26 cellular contexts compared by ENCODE assay signal in genomic region chr5:36200513-36200912, GRCh38. TPM values are rescaled to one million over a fixed set of nuclear protein-coding genes. Genes with fewer than 3 reads are reported as not detected.
DNase-seq lines count a peak whose midpoint lies in the region; ATAC-seq, FAIRE-seq and TF ChIP-seq lines count a peak whose summit lies in the region.
"Had no signal": no experiment of that assay in that cellular context is flagged by ENCODE, and none has a peak within 500 bp of the region (broad histone marks: within the 10 kb centered on the region; RNA-seq: fewer than 3 reads in every experiment).

No MANE protein-coding gene starts in this region.

- FAIRE-seq in bronchial epithelial cell (lab: Jason Lieb, UNC) (no peak), keratinocyte (lab: Jason Lieb, UNC) (peak; percentile 89)

- no peaks in the 10 kb centered on the region for H3K9me1 ChIP-seq in keratinocyte (ENCODE audit: control insufficient read depth, extremely low read depth, insufficient read depth, low read length)

- no peak overlapping the region for H3K4ac ChIP-seq in mesendoderm (ENCODE audit: low read depth, low read length)

- DNase-seq in BE2C (peak; percentile 39), NCI-H226 (peak; percentile 73), bronchial epithelial cell (ENCODE audit: low read depth) (peak; percentile 88), keratinocyte (ENCODE audit: low read depth, low spot score) (peak; percentile 21), mesendoderm (no peak), foreskin melanocyte (no peak), right cardiac atrium (no peak), NCI-H1105 (lab: John Stamatoyannopoulos, UW) (no peak)
- DNase-seq: activated CD8-positive, alpha-beta memory T cell treated with anti-CD3 and anti-CD28 coated beads for 24 hours; activated T-cell treated with anti-CD3 and anti-CD28 coated beads, Interleukin-2, amount 50 U/mL, for 72 hours; CD4-positive, CD25-positive, alpha-beta regulatory T cell; DMS79 treated with DMSO at 0.1 percent for 48 hours; hypothalamus; KG1; left colon; NCI-H1092; NCI-H526 treated with DMSO at 0.1 percent for 48 hours; retina; stomach; T-helper 9 cell; upper lobe of right lung had no signal

- ATAC-seq in right cardiac atrium: no peak
- ATAC-seq: activated CD4-positive, CD25-positive, alpha-beta regulatory T cell treated with anti-CD3 and anti-CD28 coated beads, Interleukin-2, amount 50 U/mL, for 24 hours; activated T-cell treated with anti-CD3 and anti-CD28 coated beads, Interleukin-2, amount 50 U/mL, for 72 hours; left colon; upper lobe of right lung had no signal

- H2BK15ac ChIP-seq in mesendoderm (replicated peaks; ENCODE audit: low read depth): no peak overlapping the region

- H3K27ac ChIP-seq in keratinocyte (ENCODE audit: control insufficient read depth, insufficient read depth, low read length) (no peak overlapping the region), mesendoderm (ENCODE audit: low read depth, low read length) (no peak overlapping the region), right cardiac atrium (ENCODE audit: low read length) (no peak overlapping the region)
- H3K27ac ChIP-seq: cardiac muscle cell, HL-60, neural progenitor cell, stomach, upper lobe of right lung had no signal

- no peaks in the 10 kb centered on the region for H3K79me1 ChIP-seq in mesendoderm (ENCODE audit: low read length)

- no peak overlapping the region for H4K5ac ChIP-seq in mesendoderm (ENCODE audit: low read length)

- no peak overlapping the region for H4K8ac ChIP-seq in mesendoderm (ENCODE audit: low read depth, low read length)

- no peak overlapping the region for H2BK5ac ChIP-seq in mesendoderm (ENCODE audit: low read length)

- intact Hi-C loops in right cardiac atrium (cut with DNase I): no loop called here

- no peak overlapping the region for H3K4me2 ChIP-seq in keratinocyte (ENCODE audit: control insufficient read depth, extremely low read depth, insufficient read depth, low read depth, low read length)
- H3K4me2 ChIP-seq in mesendoderm (ENCODE audit: low read length): no peak overlapping the region
- H3K4me2 ChIP-seq: neural progenitor cell had no signal

- no peaks in the 10 kb centered on the region for H3K79me2 ChIP-seq in keratinocyte (ENCODE audit: control insufficient read depth, insufficient read depth, low read length)
- H3K79me2 ChIP-seq in mesendoderm (ENCODE audit: control insufficient read depth, insufficient read depth, low read length): no peaks in the 10 kb centered on the region

- H3K27me3 ChIP-seq in BE2C: no peaks in the 10 kb centered on the region
- no peaks in the 10 kb centered on the region for H3K27me3 ChIP-seq in bronchial epithelial cell (ENCODE audit: control insufficient read depth, insufficient read depth, low read length)
- H3K27me3 ChIP-seq in keratinocyte (ENCODE audit: control insufficient read depth, extremely low read depth, insufficient read depth, low read length): no peaks in the 10 kb centered on the region
- no peaks in the 10 kb centered on the region for H3K27me3 ChIP-seq in mesendoderm (ENCODE audit: insufficient read depth, low read length, poor library complexity)
- H3K27me3 ChIP-seq in right cardiac atrium (ENCODE audit: control insufficient read depth, insufficient read depth): no peaks in the 10 kb centered on the region
- H3K27me3 ChIP-seq: cardiac muscle cell, neural progenitor cell, stomach, upper lobe of right lung had no signal

- H3K56ac ChIP-seq in mesendoderm (ENCODE audit: low read length): no peak overlapping the region

- no peak overlapping the region for H2BK120ac ChIP-seq in mesendoderm (ENCODE audit: low read depth, low read length)

- H3K4me3 ChIP-seq in BE2C (ENCODE audit: low read depth, low read length) (no peak overlapping the region), bronchial epithelial cell (ENCODE audit: low read depth, low read length) (no peak overlapping the region), keratinocyte (ENCODE audit: control insufficient read depth in 2 of 3, extremely low read depth in 1 of 3, insufficient read depth in 2 of 3, low read depth in 1 of 3, low read length in 3 of 3) (no peak overlapping the region), mesendoderm (ENCODE audit: low read length) (no peak overlapping the region), right cardiac atrium (ENCODE audit: low read length) (no peak overlapping the region)
- H3K4me3 ChIP-seq: cardiac muscle cell, HAP-1, neural progenitor cell, stomach, upper lobe of right lung had no signal

- H3K9ac ChIP-seq in keratinocyte (ENCODE audit: control insufficient read depth, extremely low read depth, insufficient read depth, low read length) (no peak overlapping the region), mesendoderm (ENCODE audit: low read length) (no peak overlapping the region)
- H3K9ac ChIP-seq: neural progenitor cell had no signal

- H2AK5ac ChIP-seq in mesendoderm (ENCODE audit: low read length): no peak overlapping the region

- H2AFZ ChIP-seq in keratinocyte (ENCODE audit: control insufficient read depth, low read length): no peak overlapping the region
- H2AFZ ChIP-seq: neural progenitor cell had no signal

- TF ChIP-seq CTCF in BE2C (IDR thresholded peaks at IDR 0.05; ENCODE audit: low read depth, low read length) (no peak), bronchial epithelial cell (IDR thresholded peaks at IDR 0.05; ENCODE audit: insufficient read depth, low read length, severe bottlenecking) (no peak), keratinocyte (optimal IDR thresholded peaks at IDR 0.05 in 1 of 3, IDR thresholded peaks at IDR 0.05 in 1 of 3, conservative IDR thresholded peaks at IDR 0.05 in 1 of 3; ENCODE audit: extremely low read depth in 1 of 3, insufficient read depth in 2 of 3, low read length in 3 of 3) (no peak)

- WGBS in mesendoderm (ENCODE audit: extremely low coverage, insufficient coverage, low lambda C conversion rate): no CpG with 5 or more reads among the region's 4 CpGs
- WGBS in right cardiac atrium: 81% methylated on average over 4 of the region's 4 CpGs

- dilution Hi-C loops in keratinocyte (cut with MboI; ENCODE audit: extremely low pct_ligation_motif_present, low sequenced_read_pairs): no loop called here

- no peak overlapping the region for H3K18ac ChIP-seq in mesendoderm (ENCODE audit: low read length)

- H3K9me3 ChIP-seq in BE2C (no peaks in the 10 kb centered on the region), keratinocyte (ENCODE audit: control insufficient read depth, low read depth, low read length) (no peaks in the 10 kb centered on the region), right cardiac atrium (ENCODE audit: control insufficient read depth, low read length) (no peaks in the 10 kb centered on the region)
- H3K9me3 ChIP-seq: HAP-1, stomach, upper lobe of right lung had no signal

- H3K36me3 ChIP-seq in BE2C (peaks cover 4% of the 10 kb centered on the region; the same call in 1 of the 2 replicates), bronchial epithelial cell (ENCODE audit: control insufficient read depth, insufficient read depth, low read length) (peaks cover 2% of the 10 kb centered on the region), keratinocyte (ENCODE audit: control insufficient read depth in 2 of 2, extremely low read depth in 1 of 2, insufficient read depth in 2 of 2, low read length in 2 of 2) (peaks cover 0 to 8% of the 10 kb centered on the region in 2 experiments), mesendoderm (ENCODE audit: control insufficient read depth, insufficient read depth, low read length) (no peaks in the 10 kb centered on the region)

- H4K20me1 ChIP-seq in keratinocyte (ENCODE audit: control insufficient read depth, extremely low read depth, insufficient read depth, low read length): no peaks in the 10 kb centered on the region

- H3K4me1 ChIP-seq in BE2C (peaks cover 15% of the 10 kb centered on the region), keratinocyte (ENCODE audit: control insufficient read depth, extremely low read depth, insufficient read depth, low read length) (no peaks in the 10 kb centered on the region), mesendoderm (ENCODE audit: control insufficient read depth, low read depth, low read length) (no peaks in the 10 kb centered on the region), right cardiac atrium (ENCODE audit: control insufficient read depth, insufficient read depth, low read length) (no peaks in the 10 kb centered on the region)
- H3K4me1 ChIP-seq: HAP-1, neural progenitor cell, upper lobe of right lung had no signal

- H3K23ac ChIP-seq in mesendoderm (ENCODE audit: low read length): no peak overlapping the region

RNA-seq across cellular contexts. Expression of gene NADK2, which starts 41.2 kb away (rescaled TPM):
- 12.1 TPM for polyA plus RNA-seq in BE2C (2012; ENCODE audit: insufficient read depth, insufficient read length, low read depth)
- total RNA-seq in bronchial epithelial cell (27.6 and 33.9 TPM in 2 replicates), right cardiac atrium (10 to 100 TPM; 31.2 to 34.9 (median 32.6) TPM)
- polyA plus RNA-seq in keratinocyte (7.2 to 15.4 TPM (median 8.4 TPM) in 3 replicates), right cardiac atrium (12.8 TPM)
- 26.6 TPM for polyA plus RNA-seq in keratinocyte (2011; ENCODE audit: low read depth)
- 7.1 and 13.2 TPM in 2 replicates for polyA plus RNA-seq in keratinocyte (2011; cell fraction: cytosol; rRNA removed)
- 6.8 and 13.4 TPM in 2 replicates for polyA plus RNA-seq in keratinocyte (2011; cell fraction: nucleus; rRNA removed)
- 10.2 and 10.5 TPM in 2 replicates for polyA plus RNA-seq in keratinocyte (2012; ENCODE audit: low replicate concordance)
- polyA minus RNA-seq in keratinocyte: 3.5 to 14.0 TPM (median 13.1 TPM) in 3 replicates
- polyA minus RNA-seq in keratinocyte (2011; cell fraction: cytosol; rRNA and poly(A)+ RNA removed): 17.5 TPM
- polyA minus RNA-seq in keratinocyte (2011; cell fraction: nucleus; rRNA and poly(A)+ RNA removed): 3.1 and 14.8 TPM in 2 replicates
- 6.0 TPM for polyA plus RNA-seq in mesendoderm (2013, experiment 1 of 2)
- polyA plus RNA-seq in mesendoderm (2013, experiment 2 of 2): 5.9 TPM

RNA-seq across cellular contexts. Expression of gene SKP2, which starts 48.6 kb away (rescaled TPM):
- polyA plus RNA-seq in BE2C (2012; ENCODE audit: insufficient read depth, insufficient read length, low read depth): 78.9 TPM
- total RNA-seq in bronchial epithelial cell: 8.8 and 9.5 TPM in 2 replicates
- polyA plus RNA-seq in keratinocyte: 28.3 to 35.3 TPM (median 34.6 TPM) in 3 replicates
- polyA plus RNA-seq in keratinocyte (2011; ENCODE audit: low read depth): 7.8 TPM
- 26.9 and 29.9 TPM in 2 replicates for polyA plus RNA-seq in keratinocyte (2011; cell fraction: cytosol; rRNA removed)
- polyA plus RNA-seq in keratinocyte (2011; cell fraction: nucleus; rRNA removed): 26.6 and 34.8 TPM in 2 replicates
- polyA plus RNA-seq in keratinocyte (2012; ENCODE audit: low replicate concordance): 7.8 and 24.8 TPM in 2 replicates
- polyA minus RNA-seq in keratinocyte: 42.1 to 84.4 TPM (median 67.8 TPM) in 3 replicates
- polyA minus RNA-seq in keratinocyte (2011; cell fraction: cytosol; rRNA and poly(A)+ RNA removed): 33.6 TPM
- 24.4 and 40.3 TPM in 2 replicates for polyA minus RNA-seq in keratinocyte (2011; cell fraction: nucleus; rRNA and poly(A)+ RNA removed)
- 157 TPM for polyA plus RNA-seq in mesendoderm (2013, experiment 1 of 2)
- 157 TPM for polyA plus RNA-seq in mesendoderm (2013, experiment 2 of 2)
- total RNA-seq in right cardiac atrium: 1 to 10 TPM; 6.5 to 7.9 (median 7.1) TPM
- polyA plus RNA-seq in right cardiac atrium: 1.9 TPM

RNA-seq across cellular contexts. Expression of gene LMBRD2, which starts 48.8 kb away (rescaled TPM):
- 5.6 TPM for polyA plus RNA-seq in BE2C (2012; ENCODE audit: insufficient read depth, insufficient read length, low read depth)
- total RNA-seq in bronchial epithelial cell (5.3 and 8.4 TPM in 2 replicates), right cardiac atrium (10 to 100 TPM; 10.9 to 13.7 (median 13.0) TPM)
- polyA plus RNA-seq in keratinocyte (1.8 to 5.0 TPM (median 4.7 TPM) in 3 replicates), right cardiac atrium (4.2 TPM)
- 76.1 TPM for polyA plus RNA-seq in keratinocyte (2011; ENCODE audit: low read depth)
- polyA plus RNA-seq in keratinocyte (2011; cell fraction: cytosol; rRNA removed): 1.4 and 2.4 TPM in 2 replicates
- polyA plus RNA-seq in keratinocyte (2011; cell fraction: nucleus; rRNA removed): 5.2 and 7.7 TPM in 2 replicates
- 2.1 and 4.8 TPM in 2 replicates for polyA plus RNA-seq in keratinocyte (2012; ENCODE audit: low replicate concordance)
- polyA minus RNA-seq in keratinocyte: 3.3 to 9.2 TPM (median 7.7 TPM) in 3 replicates
- 3.6 TPM for polyA minus RNA-seq in keratinocyte (2011; cell fraction: cytosol; rRNA and poly(A)+ RNA removed)
- polyA minus RNA-seq in keratinocyte (2011; cell fraction: nucleus; rRNA and poly(A)+ RNA removed): 12.9 and 21.0 TPM in 2 replicates
- polyA plus RNA-seq in mesendoderm (2013, experiment 1 of 2): 3.1 TPM
- polyA plus RNA-seq in mesendoderm (2013, experiment 2 of 2): 2.3 TPM

Comparison
In these comparisons a context has a peak if more than half of its experiments do, and no peak if none do; other contexts are left out.
1. DNase-seq: peak in BE2C (single experiment), NCI-H226 (single experiment), bronchial epithelial cell (single experiment) and keratinocyte (single experiment); none in mesendoderm (single experiment), foreskin melanocyte (single experiment), right cardiac atrium (0 of 3) and NCI-H1105 (single experiment).